In genomic region chr17:27837769-27838168, GRCh38 we compare ENCODE assay signal across 3 cellular contexts. TPM values are rescaled to one million over a fixed set of nuclear protein-coding genes. Genes with fewer than 3 reads are reported as not detected.
"Had no signal": no experiment of that assay in that cellular context is flagged by ENCODE, and none has a peak within 500 bp of the region (broad histone marks: within the 10 kb centered on the region; RNA-seq: fewer than 3 reads in every experiment).

No MANE protein-coding gene starts in this region.

RNA-seq across cellular contexts. Expression of gene NOS2, which starts 37.4 kb away (rescaled TPM):
- total RNA-seq: SJSA1 had no signal
- polyA plus RNA-seq: HepG2, IMR-90 had no signal
